In the genomic region with DNA sequence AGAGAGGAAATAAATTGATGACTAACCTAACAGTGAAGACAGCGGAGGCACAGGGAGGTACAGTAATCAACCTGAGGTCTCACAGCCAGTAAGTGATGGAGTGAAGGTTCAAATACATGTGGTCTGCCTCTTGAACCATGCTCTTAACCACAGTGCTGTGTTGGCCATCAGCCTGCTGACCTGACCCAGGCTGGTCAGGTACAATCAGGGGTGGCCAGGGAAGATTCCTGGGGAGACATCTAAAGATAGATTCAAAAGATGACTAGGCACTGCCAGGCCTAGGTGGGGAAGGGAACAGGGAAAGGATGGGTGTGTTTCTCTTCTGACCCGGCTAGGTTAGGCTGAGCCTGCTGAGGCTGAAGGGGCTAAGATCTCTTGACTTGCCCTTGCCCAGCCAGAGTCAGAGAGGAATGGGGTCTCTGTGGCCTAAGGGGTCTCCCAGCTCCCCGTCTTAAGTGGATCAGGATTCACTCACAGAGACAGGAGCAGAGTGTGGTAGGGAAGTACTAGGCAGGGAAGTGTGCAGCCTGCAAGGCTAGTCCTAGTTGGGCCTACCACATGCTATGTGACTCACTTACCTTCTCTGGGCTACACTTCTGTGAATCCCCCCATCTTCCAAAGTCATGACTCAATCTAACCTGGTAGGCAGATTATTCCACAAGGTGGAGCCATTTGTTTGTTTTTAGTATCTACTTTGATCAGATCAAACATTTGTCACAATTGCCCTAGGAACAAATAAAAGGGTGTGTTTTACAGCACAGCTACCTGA, we compare ENCODE assay signal across 8 cellular contexts. TPM values are rescaled to one million over a fixed set of nuclear protein-coding genes. Genes with fewer than 3 reads are reported as not detected.
DNase-seq lines count a peak whose midpoint lies in the region; ATAC-seq and TF ChIP-seq lines count a peak whose summit lies in the region.

No MANE protein-coding gene starts in this region.

- WGBS in suprapubic skin = 83% methylated on average over 3 of the region's 3 CpGs

- no peak for TF ChIP-seq POLR2A in suprapubic skin (IDR thresholded peaks at IDR 0.05)

- DNase-seq in EH (ENCODE audit: low read depth) = peak; percentile 61
- peak; percentile 58 for DNase-seq in HuH-7 (ENCODE audit: low spot score)
- DNase-seq in RWPE1 (ENCODE audit: low spot score) = peak; percentile 64
- DNase-seq in astrocyte of the hippocampus (ENCODE audit: low read depth, low spot score) = peak; percentile 65
- peak; percentile 79 for DNase-seq in kidney glomerular epithelial cell (lab: John Stamatoyannopoulos, UW)
- DNase-seq in suprapubic skin (ENCODE audit: low spot score in 2 of 2) = no peak
- DNase-seq in NCI-H226 = no peak

- TF ChIP-seq EP300 in suprapubic skin (IDR thresholded peaks at IDR 0.05) = no peak

- H3K27ac ChIP-seq in RWPE1 (peak overlapping the region; percentile 41), suprapubic skin (no peak overlapping the region)

- CTCF ChIA-PET in RWPE1 (lab: Yijun Ruan, JAX) = interaction anchor here (0.6 to 0.9 kb wide), 3 partner anchors 37 to 71 kb away, joined by 3 to 6 read pairs (median 3); no protein-coding TSS in a partner anchor

- POLR2A ChIA-PET in RWPE1 (lab: Yijun Ruan, JAX; ENCODE audit: low non-redundant PET) = interaction anchor here (0.7 kb wide), 1 partner anchor 22 kb away, joined by 6 read pairs; no protein-coding TSS in a partner anchor

- no peaks in the 10 kb centered on the region for H3K36me3 ChIP-seq in suprapubic skin

- TF ChIP-seq CTCF in RWPE1 (conservative IDR thresholded peaks at IDR 0.05; ENCODE audit: low read depth) = peak; percentile 45
- peak; percentile 14 to 26 for TF ChIP-seq CTCF in suprapubic skin (IDR thresholded peaks at IDR 0.05)

- ATAC-seq in HG02610 (IDR thresholded peaks at IDR 0.05; ENCODE audit: unreplicated experiment) = no peak

- no peaks in the 10 kb centered on the region for H3K27me3 ChIP-seq in suprapubic skin

- no peak overlapping the region for H3K4me3 ChIP-seq in suprapubic skin

- peaks cover 12% of the 10 kb centered on the region for H3K4me1 ChIP-seq in suprapubic skin

- no peaks in the 10 kb centered on the region for H3K9me3 ChIP-seq in suprapubic skin

RNA-seq across cellular contexts. Expression of gene SREBF2, which starts 10.4 kb away (rescaled TPM):
- total RNA-seq in suprapubic skin = 100 to 1,000 TPM in 3 of 4 donors, 10 to 100 TPM in 1; 97.5 to 160 (median 146) TPM

RNA-seq across cellular contexts. Expression of gene CCDC134, which starts 22.0 kb away (rescaled TPM):
- total RNA-seq in suprapubic skin = 10 to 100 TPM; 10.1 to 22.0 (median 15.2) TPM

Comparison
In these comparisons a context has a peak if more than half of its experiments do, and no peak if none do; other contexts are left out.
1. DNase-seq: peak in EH (single experiment), HuH-7 (single experiment), RWPE1 (single experiment), astrocyte of the hippocampus (single experiment) and kidney glomerular epithelial cell (single experiment); none in suprapubic skin (0 of 2) and NCI-H226 (single experiment).